ENCODE assay signal across 20 cellular contexts in genomic region chr3:194178128-194178527, GRCh38. TPM values are rescaled to one million over a fixed set of nuclear protein-coding genes. Genes with fewer than 3 reads are reported as not detected.
"Had no signal": no experiment of that assay in that cellular context is flagged by ENCODE, and none has a peak within 500 bp of the region (broad histone marks: within the 10 kb centered on the region; RNA-seq: fewer than 3 reads in every experiment).

No MANE protein-coding gene starts in this region.

- H3K9me3 ChIP-seq: esophagus muscularis mucosa, gastroesophageal sphincter, heart left ventricle, left lung, lower lobe of right lung had no signal

- H3K9me3 Mint-ChIP-seq: immature natural killer cell had no signal

- H3K27ac ChIP-seq: coronary artery, dorsolateral prefrontal cortex, esophagus muscularis mucosa, foreskin keratinocyte, gastroesophageal sphincter, heart left ventricle, hepatocyte, left lung, lower lobe of right lung had no signal

- ATAC-seq: foreskin keratinocyte, gastroesophageal sphincter, left lung, left ventricle myocardium superior, lower lobe of right lung had no signal

- H3K27ac Mint-ChIP-seq: immature natural killer cell had no signal

- H3K4me3 Mint-ChIP-seq: immature natural killer cell had no signal

- H3K36me3 ChIP-seq: esophagus muscularis mucosa, gastroesophageal sphincter, heart left ventricle, left lung, lower lobe of right lung had no signal

- H3K4me2 ChIP-seq: hepatocyte had no signal

- H3K36me3 Mint-ChIP-seq: immature natural killer cell had no signal

- DNase-seq: dermis blood vessel endothelial cell; dorsolateral prefrontal cortex; effector CD4-positive, alpha-beta T cell; effector memory CD4-positive, alpha-beta T cell; foreskin keratinocyte; heart left ventricle; hypothalamus; immature natural killer cell; islet precursor cell; kidney; kidney glomerular epithelial cell; left lung; left ventricle myocardium superior; lower lobe of right lung; mesendoderm; midbrain had no signal

- H2AFZ ChIP-seq: hepatocyte had no signal

- H3K4me1 Mint-ChIP-seq: immature natural killer cell had no signal

- H3K27me3 ChIP-seq: heart left ventricle, hepatocyte, left lung had no signal

- H3K4me3 ChIP-seq: coronary artery, dorsolateral prefrontal cortex, esophagus muscularis mucosa, gastroesophageal sphincter, heart left ventricle, hepatocyte, left lung, lower lobe of right lung had no signal

- H3K4me1 ChIP-seq: esophagus muscularis mucosa, foreskin keratinocyte, gastroesophageal sphincter had no signal

RNA-seq across cellular contexts. Expression of gene HES1, which starts 42.2 kb away (rescaled TPM):
- polyA plus RNA-seq: immature natural killer cell had no signal
